32 cellular contexts compared by ENCODE assay signal in the genomic region with DNA sequence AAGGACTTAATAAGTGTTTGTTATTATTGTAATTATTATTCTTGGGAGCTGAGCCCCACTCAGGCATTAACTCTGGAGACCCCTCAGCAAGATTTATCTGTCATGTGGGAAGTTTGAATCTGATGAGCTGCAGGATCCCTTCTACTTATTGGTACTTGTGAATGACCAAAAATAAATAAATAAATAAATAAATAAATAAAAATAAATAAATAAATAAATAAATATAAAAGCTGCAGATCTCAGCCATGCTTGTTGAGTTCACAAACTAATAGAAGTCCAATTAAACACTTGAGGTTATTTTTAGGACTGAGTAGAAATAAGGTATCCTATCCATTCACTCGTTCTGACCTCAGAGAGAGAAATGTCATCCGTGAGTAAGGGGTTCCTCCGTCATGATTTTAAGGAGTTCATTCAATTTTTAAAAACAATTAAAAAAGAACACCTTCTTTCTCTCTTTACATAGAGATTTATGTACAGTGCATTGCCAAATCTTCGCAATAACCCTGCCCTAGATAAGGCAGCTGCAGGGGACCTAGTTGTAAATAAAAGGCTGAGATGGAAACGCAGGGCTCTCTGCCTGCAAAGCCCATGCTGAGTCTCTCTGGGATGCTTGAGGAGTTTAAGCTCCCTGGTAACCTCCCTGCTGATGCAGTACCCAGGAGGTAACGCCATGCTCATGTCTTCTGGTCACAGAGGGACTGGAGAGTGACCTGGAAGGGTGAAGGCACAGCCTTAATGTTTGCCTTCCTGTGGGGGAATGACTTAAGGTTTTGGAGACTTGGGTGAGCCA. TPM values are rescaled to one million over a fixed set of nuclear protein-coding genes. Genes with fewer than 3 reads are reported as not detected.
"Had no signal": no experiment of that assay in that cellular context is flagged by ENCODE, and none has a peak within 500 bp of the region (broad histone marks: within the 10 kb centered on the region; RNA-seq: fewer than 3 reads in every experiment).

No MANE protein-coding gene starts in this region.

- H3K27me3 ChIP-seq: adrenal gland, ascending aorta, brain microvascular endothelial cell, upper lobe of right lung had no signal

- H3K4me1 ChIP-seq: adrenal gland, ascending aorta, lower lobe of right lung, upper lobe of right lung had no signal

- DNase-seq: activated B cell treated with CpG ODN at 0.5 μM for 24 hours; activated CD4-positive, alpha-beta T cell treated with anti-CD3 and anti-CD28 coated beads for 36 hours; activated CD4-positive, alpha-beta T cell treated with anti-CD3 and anti-CD28 coated beads, Interleukin-2, amount 50 U/mL, for 4 hours; activated CD8-positive, alpha-beta memory T cell treated with anti-CD3 and anti-CD28 coated beads, Interleukin-2, amount 50 U/mL, for 48 hours; activated naive CD4-positive, alpha-beta T cell; activated T-cell treated with anti-CD3 and anti-CD28 coated beads, Interleukin-2, amount 50 U/mL, for 4 hours; adrenal gland; brain microvascular endothelial cell; caudate nucleus; effector memory CD4-positive, alpha-beta T cell; foreskin melanocyte; lower lobe of right lung; naive thymus-derived CD8-positive, alpha-beta T cell; retina; spleen; stimulated activated CD4-positive, alpha-beta T cell treated with anti-CD3 and anti-CD28 coated beads, Interleukin-4, amount 100 ng/mL, for 24 hours; stimulated activated naive CD8-positive, alpha-beta T cell treated with anti-CD3 and anti-CD28 coated beads, Interleukin-15, Interleukin-2, amounts not matched to agents 100 U/mL and 50 U/mL, for 24 hours; T-helper 9 cell; upper lobe of right lung had no signal

- H3K36me3 ChIP-seq: adrenal gland, ascending aorta, brain microvascular endothelial cell, lower lobe of right lung, spleen, upper lobe of right lung had no signal

- H3K9me3 ChIP-seq: adrenal gland, ascending aorta, lower lobe of right lung, spleen, upper lobe of right lung had no signal

- H3K4me3 ChIP-seq: adrenal gland, ascending aorta, lower lobe of right lung, spleen, upper lobe of right lung had no signal

- H3K27ac ChIP-seq: adrenal gland, ascending aorta, brain microvascular endothelial cell, lower lobe of right lung, spleen, upper lobe of right lung had no signal

RNA-seq across cellular contexts. Expression of a gene that starts 1.2 kb away (rescaled TPM):
- total RNA-seq: activated B cell treated with CpG ODN at 0.5 μM for 24 hours; activated CD4-positive, alpha-beta T cell treated with anti-CD3 and anti-CD28 coated beads for 36 hours; activated CD8-positive, alpha-beta memory T cell treated with anti-CD3 and anti-CD28 coated beads for 36 hours; activated T-cell treated with anti-CD3 and anti-CD28 coated beads, Interleukin-2, amount 50 U/mL, for 4 hours; activated T-helper 2 cell treated with anti-CD3 and anti-CD28 coated beads, Interferon-gamma antibody, Interleukin-2, Interleukin-4, amounts not matched to agents 10 μg/mL and 5 μg/mL and 100 μg/mL, durations not matched to agents 14 hours and 24 hours and 36 hours; adrenal gland; ascending aorta; dermis microvascular lymphatic vessel endothelial cell; endothelial cell of umbilical vein; esophagus mucosa; kidney epithelial cell; left lobe of liver; lower lobe of right lung; mesothelial cell of epicardium; naive thymus-derived CD8-positive, alpha-beta T cell; osteocyte; progenitor cell of endocrine pancreas; spleen; subcutaneous adipose tissue; upper lobe of right lung had no signal
- polyA plus RNA-seq: adrenal gland; endothelial cell of umbilical vein; naive thymus-derived CD8-positive, alpha-beta T cell; spleen; thymus had no signal
